ENCODE assay signal across 8 cellular contexts in the genomic region with DNA sequence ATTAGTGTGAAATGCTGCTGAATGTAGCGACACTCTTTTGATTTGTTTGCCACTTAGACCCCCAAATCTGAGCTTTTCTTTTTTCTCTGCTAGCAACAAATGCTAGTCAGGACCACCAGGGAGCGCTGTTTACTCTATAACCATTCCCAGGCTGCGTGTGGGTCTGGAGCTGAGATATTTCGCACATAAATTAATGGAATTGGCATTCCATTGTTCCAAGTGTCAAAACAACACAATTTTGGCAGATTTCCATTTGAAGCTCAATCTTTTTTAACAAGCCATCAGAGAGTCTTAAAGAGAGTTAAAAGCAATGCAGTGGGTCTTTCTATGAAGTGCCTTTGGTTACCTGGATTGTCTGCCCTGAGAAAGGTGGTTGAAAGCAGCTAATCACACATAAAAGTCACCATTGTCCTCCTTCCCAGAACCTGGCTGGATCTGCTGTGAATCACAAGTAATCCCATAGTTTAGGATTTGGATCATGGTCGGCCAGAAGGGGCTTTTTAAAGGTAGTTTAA. TPM values are rescaled to one million over a fixed set of nuclear protein-coding genes. Genes with fewer than 3 reads are reported as not detected.
A peak's percentile ranks its signal among the peaks of the same experiment; 100 is the strongest.
DNase-seq lines count a peak whose midpoint lies in the region; ATAC-seq and TF ChIP-seq lines count a peak whose summit lies in the region.

No MANE protein-coding gene starts in this region.

- in situ Hi-C loops in gastrocnemius medialis (cut with MboI; ENCODE audit: low sequenced_read_pairs in 4 of 4), result loop anchor here in 1 of 4 donors (25.0 kb wide), 1 partner anchor 1653 kb away; a partner anchor contains a TSS

- POLR2A ChIA-PET in HEK293T (lab: Yijun Ruan, JAX), result no interaction called here

- H3K27ac ChIP-seq in gastrocnemius medialis, result no peak overlapping the region

- peaks cover 0 to 6% (median 0%) of the 10 kb centered on the region in 3 donors for H3K27me3 ChIP-seq in gastrocnemius medialis

- no peaks in the 10 kb centered on the region for H3K4me1 ChIP-seq in gastrocnemius medialis

- no peaks in the 10 kb centered on the region for H3K36me3 ChIP-seq in gastrocnemius medialis

- intact Hi-C loops in head of caudate nucleus (cut with DNase I) (loop anchor here (2.0 kb wide), 1 partner anchor 129 kb away; no protein-coding TSS in a partner anchor), gastrocnemius medialis (cut with DNase I; ENCODE audit: low total_unique reads) (no loop called here)

- DNase-seq in CD1c-positive myeloid dendritic cell (ENCODE audit: extremely low spot score) (peak; percentile 2), HEK293T (ENCODE audit: extremely low spot score) (peak; percentile 34), RKO (ENCODE audit: low spot score) (peak; percentile 47), head of caudate nucleus (peak; percentile 35 to 90 (median 73)), gastrocnemius medialis (no peak), NOMO-1 treated with dmso at 0.1 percent for 144 hours (lab: John Stamatoyannopoulos, UW; ENCODE audit: unreplicated experiment) (no peak)
- DNase-seq in stimulated activated naive CD4-positive, alpha-beta T cell (lab: John Stamatoyannopoulos, UW), result no peak

- H3K9me3 ChIP-seq in gastrocnemius medialis, result no peaks in the 10 kb centered on the region

- CTCF ChIA-PET in HEK293T (lab: Yijun Ruan, JAX), result interaction anchor here (0.6 to 1.6 kb wide), 10 partner anchors 9 to 1755 kb away, joined by 3 to 7 read pairs (median 3); no protein-coding TSS in a partner anchor

- no peak for TF ChIP-seq POLR2A in gastrocnemius medialis (IDR thresholded peaks at IDR 0.05)

- peak in 3 of 5 experiments; percentile 27 to 46 (median 39) for TF ChIP-seq CTCF in gastrocnemius medialis (IDR thresholded peaks at IDR 0.05 in 4 of 5, conservative IDR thresholded peaks at IDR 0.05 in 1 of 5)

- no peak overlapping the region for H3K4me3 ChIP-seq in gastrocnemius medialis

- no peak for ATAC-seq in gastrocnemius medialis
- ATAC-seq in HG03135 (IDR thresholded peaks at IDR 0.05; ENCODE audit: unreplicated experiment), result no peak

TF ChIP-seq in HEK293T, 16 proteins besides CTCF, POLR2A, EP300 and RAD21:
- TF ChIP-seq FOXK2 (IDR thresholded peaks at IDR 0.05), result no peak
- TF ChIP-seq, protein P1, sequence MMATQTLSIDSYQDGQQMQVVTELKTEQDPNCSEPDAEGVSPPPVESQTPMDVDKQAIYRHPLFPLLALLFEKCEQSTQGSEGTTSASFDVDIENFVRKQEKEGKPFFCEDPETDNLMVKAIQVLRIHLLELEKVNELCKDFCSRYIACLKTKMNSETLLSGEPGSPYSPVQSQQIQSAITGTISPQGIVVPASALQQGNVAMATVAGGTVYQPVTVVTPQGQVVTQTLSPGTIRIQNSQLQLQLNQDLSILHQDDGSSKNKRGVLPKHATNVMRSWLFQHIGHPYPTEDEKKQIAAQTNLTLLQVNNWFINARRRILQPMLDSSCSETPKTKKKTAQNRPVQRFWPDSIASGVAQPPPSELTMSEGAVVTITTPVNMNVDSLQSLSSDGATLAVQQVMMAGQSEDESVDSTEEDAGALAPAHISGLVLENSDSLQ (IDR thresholded peaks at IDR 0.05), result no peak
- no peak for TF ChIP-seq ELF4 (IDR thresholded peaks at IDR 0.05)
- TF ChIP-seq FOXM1 (IDR thresholded peaks at IDR 0.05; ENCODE audit: borderline replicate concordance), result no peak
- no peak for TF ChIP-seq HDGF (IDR thresholded peaks at IDR 0.05; ENCODE audit: borderline replicate concordance)
- TF ChIP-seq CTBP1 (IDR thresholded peaks at IDR 0.05; ENCODE audit: borderline replicate concordance), result no peak
- no peak for TF ChIP-seq FOXA1 (IDR thresholded peaks at IDR 0.05)
- no peak for TF ChIP-seq LEF1 (IDR thresholded peaks at IDR 0.05; ENCODE audit: borderline replicate concordance)
- no peak for TF ChIP-seq SP1 (IDR thresholded peaks at IDR 0.05)
- TF ChIP-seq BHLHE40 (IDR thresholded peaks at IDR 0.05; ENCODE audit: borderline replicate concordance), result no peak
- TF ChIP-seq NFRKB (IDR thresholded peaks at IDR 0.05), result no peak
- no peak for TF ChIP-seq ZNF384 (IDR thresholded peaks at IDR 0.05)
- TF ChIP-seq TARDBP (IDR thresholded peaks at IDR 0.05), result no peak
- no peak for TF ChIP-seq SUZ12 (IDR thresholded peaks at IDR 0.05)
- TF ChIP-seq L3MBTL2 (conservative IDR thresholded peaks at IDR 0.05), result no peak
- no peak for TF ChIP-seq ARNT (IDR thresholded peaks at IDR 0.05)

RNA-seq across cellular contexts. Expression of a gene that starts 7.4 kb away (rescaled TPM):
- under 1 TPM; 0.24 to 0.82 (median 0.68) TPM for total RNA-seq in gastrocnemius medialis

Comparison
In these comparisons a context has a peak if more than half of its experiments do, and no peak if none do; other contexts are left out.
1. DNase-seq: peak in CD1c-positive myeloid dendritic cell (single experiment), HEK293T (single experiment), RKO (single experiment) and head of caudate nucleus (42 of 42); none in gastrocnemius medialis (0 of 2), NOMO-1 treated with dmso at 0.1 percent for 144 hours (single experiment) and stimulated activated naive CD4-positive, alpha-beta T cell (0 of 6).